In the genomic region with DNA sequence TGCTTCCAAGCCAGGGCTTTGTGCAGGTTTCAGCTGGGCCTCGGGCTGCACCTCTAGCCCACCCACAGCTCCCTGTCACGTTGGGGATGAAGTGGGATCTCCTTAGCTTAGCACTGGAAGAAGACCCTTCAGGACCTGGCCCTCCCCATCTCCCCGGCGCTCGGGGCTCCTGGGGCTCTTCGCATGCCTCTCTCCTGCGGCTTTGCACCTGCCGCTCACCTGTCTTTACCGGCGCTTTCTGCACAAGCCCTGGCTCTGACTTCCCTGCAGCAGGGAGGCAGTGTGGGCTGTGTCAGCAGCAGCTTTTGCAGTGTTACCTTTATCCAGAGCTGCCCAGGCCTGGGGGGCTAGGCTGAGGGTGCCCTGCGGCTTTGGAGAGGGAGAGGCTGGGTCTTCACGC, we compare ENCODE assay signal across 10 cellular contexts. TPM values are rescaled to one million over a fixed set of nuclear protein-coding genes. Genes with fewer than 3 reads are reported as not detected.
DNase-seq lines count a peak whose midpoint lies in the region; ATAC-seq and TF ChIP-seq lines count a peak whose summit lies in the region.
"Had no signal": no experiment of that assay in that cellular context is flagged by ENCODE, and none has a peak within 500 bp of the region (broad histone marks: within the 10 kb centered on the region; RNA-seq: fewer than 3 reads in every experiment).

No MANE protein-coding gene starts in this region.

- no peak for TF ChIP-seq CTCF in testis (IDR thresholded peaks at IDR 0.05)

- no peak for TF ChIP-seq POLR2A in testis (IDR thresholded peaks at IDR 0.05)

- ATAC-seq in GM19467 (IDR thresholded peaks at IDR 0.05; ENCODE audit: unreplicated experiment) = no peak

- H3K14ac ChIP-seq in mesenchymal stem cell (ENCODE audit: low read length in 2 of 2) = no peak overlapping the region

- peaks cover 6% of the 10 kb centered on the region for H3K9me3 ChIP-seq in mesenchymal stem cell (ENCODE audit: control insufficient read depth, low read length)
- H3K9me3 ChIP-seq in testis = no peaks in the 10 kb centered on the region
- H3K9me3 ChIP-seq: thyroid gland had no signal

- H2BK15ac ChIP-seq in mesenchymal stem cell (ENCODE audit: low read depth, poor library complexity, severe bottlenecking) = no peak overlapping the region

- peak; percentile 16 for DNase-seq in NCI-H1436 (lab: John Stamatoyannopoulos, UW)
- DNase-seq in NCI-H1436 treated with DMSO at 0.1 percent for 48 hours (lab: John Stamatoyannopoulos, UW) = no peak
- DNase-seq in DMS53 (lab: John Stamatoyannopoulos, UW) = peak; percentile 74
- peak; percentile 48 for DNase-seq in NCI-H510A (lab: John Stamatoyannopoulos, UW)
- DNase-seq in mesenchymal stem cell = no peak
- DNase-seq in activated T-cell treated with anti-CD3 and anti-CD28 coated beads for 4 hours = no peak
- DNase-seq in testis = no peak

- no peak overlapping the region for H3K4me2 ChIP-seq in mesenchymal stem cell (ENCODE audit: low read length, poor library complexity, severe bottlenecking)

- no peak overlapping the region for H2BK12ac ChIP-seq in mesenchymal stem cell (ENCODE audit: low read length in 2 of 2)

- H3K36me3 ChIP-seq in mesenchymal stem cell (ENCODE audit: control insufficient read depth in 1 of 2, insufficient read depth in 2 of 2, low read depth in 1 of 2, low read length in 2 of 2) = no peaks in the 10 kb centered on the region
- H3K36me3 ChIP-seq in testis (ENCODE audit: low read depth, missing control alignments) = no peaks in the 10 kb centered on the region
- H3K36me3 ChIP-seq: brain microvascular endothelial cell, thyroid gland had no signal

- no peak overlapping the region for H2AFZ ChIP-seq in mesenchymal stem cell (ENCODE audit: low read depth, low read length)

- H4K8ac ChIP-seq in mesenchymal stem cell (ENCODE audit: low read length) = no peak overlapping the region

- no peak overlapping the region for H3K18ac ChIP-seq in mesenchymal stem cell (ENCODE audit: low read depth in 1 of 2, low read length in 2 of 2)

- WGBS in mesenchymal stem cell = 77% methylated on average over 12 of the region's 12 CpGs
- 75 to 78% methylated on average over 12 of the region's 12 CpGs for WGBS in testis, 2 donors

- peak overlapping the region; percentile 17 for H3K9ac ChIP-seq in mesenchymal stem cell (ENCODE audit: low read length)

- H3K4me1 ChIP-seq in mesenchymal stem cell (ENCODE audit: control insufficient read depth, insufficient read depth, low read depth, low read length) = peaks cover 24% of the 10 kb centered on the region
- no peaks in the 10 kb centered on the region for H3K4me1 ChIP-seq in testis

- no peak overlapping the region for H3K4me3 ChIP-seq in mesenchymal stem cell (ENCODE audit: insufficient read depth in 1 of 2, low read depth in 1 of 2, low read length in 2 of 2)
- H3K4me3 ChIP-seq in testis = no peak overlapping the region
- H3K4me3 ChIP-seq: thyroid gland had no signal

- no peak overlapping the region for H3K23ac ChIP-seq in mesenchymal stem cell (ENCODE audit: low read length in 2 of 2)

- no peak overlapping the region for H2BK5ac ChIP-seq in mesenchymal stem cell (ENCODE audit: low read depth, low read length, poor library complexity, severe bottlenecking)

- H3K27ac ChIP-seq in mesenchymal stem cell (ENCODE audit: low read length, poor library complexity, severe bottlenecking) (no peak overlapping the region), testis (no peak overlapping the region)
- H3K27ac ChIP-seq: brain microvascular endothelial cell, thyroid gland had no signal

- no peak overlapping the region for H2AK5ac ChIP-seq in mesenchymal stem cell (ENCODE audit: low read length, severe bottlenecking)

- no peaks in the 10 kb centered on the region for H3K79me1 ChIP-seq in mesenchymal stem cell (replicated peaks; ENCODE audit: low read length, poor library complexity, severe bottlenecking)

- intact Hi-C loops in testis (cut with DNase I; ENCODE audit: low total_unique reads) = loop anchor here (5.0 kb wide), 1 partner anchor 287 kb away; no protein-coding TSS in a partner anchor

- H3K27me3 ChIP-seq in mesenchymal stem cell (ENCODE audit: control insufficient read depth in 1 of 2, insufficient read depth in 1 of 2, low read length in 2 of 2) = peaks cover 0 to 3% of the 10 kb centered on the region in 2 experiments
- H3K27me3 ChIP-seq in testis = no peaks in the 10 kb centered on the region
- H3K27me3 ChIP-seq: brain microvascular endothelial cell, thyroid gland had no signal

- no peak overlapping the region for H4K91ac ChIP-seq in mesenchymal stem cell (ENCODE audit: low read length)

- no peak overlapping the region for H3K4ac ChIP-seq in mesenchymal stem cell (ENCODE audit: low read depth in 1 of 2, low read length in 2 of 2)

- no peak overlapping the region for H2BK120ac ChIP-seq in mesenchymal stem cell (ENCODE audit: low read depth, low read length)

RNA-seq across cellular contexts. Expression of a gene that starts 52.3 kb away (rescaled TPM):
- 0.48 TPM for polyA plus RNA-seq in mesenchymal stem cell (2013, experiment 1 of 2)
- polyA plus RNA-seq in mesenchymal stem cell (2013, experiment 2 of 2) = 0.40 TPM
- 10 to 100 TPM; 33.5 to 47.5 TPM for total RNA-seq in testis
- 26.1 TPM for polyA plus RNA-seq in testis (ENCODE audit: insufficient read depth, low read depth, low replicate concordance)

Comparison
In these comparisons a context has a peak if more than half of its experiments do, and no peak if none do; other contexts are left out.
1. DNase-seq: peak in NCI-H1436 (single experiment), DMS53 (single experiment) and NCI-H510A (single experiment); none in NCI-H1436 treated with DMSO at 0.1 percent for 48 hours (single experiment), mesenchymal stem cell (single experiment), activated T-cell treated with anti-CD3 and anti-CD28 coated beads for 4 hours (single experiment) and testis (single experiment).